ENCODE assay signal across 9 cellular contexts in genomic region chr2:194166818-194167217, GRCh38.
A peak's percentile ranks its signal among the peaks of the same experiment; 100 is the strongest.
DNase-seq lines count a peak whose midpoint lies in the region; ATAC-seq and TF ChIP-seq lines count a peak whose summit lies in the region.
"Had no signal": no experiment of that assay in that cellular context is flagged by ENCODE, and none has a peak within 500 bp of the region (broad histone marks: within the 10 kb centered on the region; RNA-seq: fewer than 3 reads in every experiment).

No MANE protein-coding gene starts in this region.

- H3K4me3 ChIP-seq in vagina = no peak overlapping the region
- no peak overlapping the region for H3K4me3 ChIP-seq in H7 (ENCODE audit: insufficient read depth, low read depth, low read length)
- H3K4me3 ChIP-seq: SK-N-MC had no signal

- H3K27ac ChIP-seq in foreskin keratinocyte = no peak overlapping the region
- H3K27ac ChIP-seq in vagina = no peak overlapping the region
- H3K27ac ChIP-seq: SK-N-MC had no signal

- intact Hi-C loops in vagina (cut with DNase I) = no loop called here

- DNase-seq in Daoy (ENCODE audit: low read depth) (peak; percentile 2), RKO (ENCODE audit: low spot score) (peak; percentile 70), foreskin keratinocyte (peak in 1 of 2 donors; percentile 15), vagina (ENCODE audit: extremely low spot score in 2 of 2) (no peak), H7 (no peak)
- DNase-seq in stimulated activated CD4-positive, alpha-beta T cell treated with anti-CD3 and anti-CD28 coated beads, Interleukin-2, amount 100 ng/mL, for 24 hours = no peak

- no peak for TF ChIP-seq POLR2A in vagina (IDR thresholded peaks at IDR 0.05)

- H3K9me3 ChIP-seq in vagina = no peaks in the 10 kb centered on the region

- H3K27me3 ChIP-seq in foreskin keratinocyte (no peaks in the 10 kb centered on the region), vagina (no peaks in the 10 kb centered on the region), H7 (ENCODE audit: control insufficient read depth, insufficient read depth, low read length) (no peaks in the 10 kb centered on the region)

- ATAC-seq in GM21360 (IDR thresholded peaks at IDR 0.05; ENCODE audit: unreplicated experiment) (peak; percentile 89), HG03558 (IDR thresholded peaks at IDR 0.05; ENCODE audit: extremely low read depth, unreplicated experiment) (peak; percentile 84), foreskin keratinocyte (peak; percentile 82)

- TF ChIP-seq CTCF in foreskin keratinocyte (conservative IDR thresholded peaks at IDR 0.05) = peak; percentile 67
- no peak for TF ChIP-seq CTCF in vagina (IDR thresholded peaks at IDR 0.05)

- no peaks in the 10 kb centered on the region for H3K36me3 ChIP-seq in vagina
- no peaks in the 10 kb centered on the region for H3K36me3 ChIP-seq in H7 (replicated peaks; ENCODE audit: control insufficient read depth, insufficient read depth, low read length)

- no peaks in the 10 kb centered on the region for H3K4me1 ChIP-seq in foreskin keratinocyte
- H3K4me1 ChIP-seq in vagina = no peaks in the 10 kb centered on the region

Comparison
In these comparisons a context has a peak if more than half of its experiments do, and no peak if none do; other contexts are left out.
1. DNase-seq: peak in Daoy (single experiment) and RKO (single experiment); none in vagina (0 of 2), stimulated activated CD4-positive, alpha-beta T cell treated with anti-CD3 and anti-CD28 coated beads, Interleukin-2, amount 100 ng/mL, for 24 hours (0 of 2) and H7 (single experiment).
2. Peak in every context shown above with its lines, with median percentiles within 50 percentile points of each other: ATAC-seq.